ENCODE assay signal across 8 cellular contexts in genomic region chr2:85015653-85016360, GRCh38. TPM values are rescaled to one million over a fixed set of nuclear protein-coding genes. Genes with fewer than 3 reads are reported as not detected.
A peak's percentile ranks its signal among the peaks of the same experiment; 100 is the strongest.
DNase-seq lines count a peak whose midpoint lies in the region; ATAC-seq and TF ChIP-seq lines count a peak whose summit lies in the region.

No MANE protein-coding gene starts in this region.

- H3K4me1 Mint-ChIP-seq in HFFc6 (ENCODE audit: low read depth) (peaks cover 77% of the 10 kb centered on the region), neural crest cell (peaks cover 71% of the 10 kb centered on the region)
- peaks cover 77% of the 10 kb centered on the region for H3K4me1 Mint-ChIP-seq in central memory CD8-positive, alpha-beta T cell

- H3K36me3 Mint-ChIP-seq in HFFc6 (ENCODE audit: low read depth), result peaks cover 7% of the 10 kb centered on the region
- peaks cover 4% of the 10 kb centered on the region for H3K36me3 Mint-ChIP-seq in central memory CD8-positive, alpha-beta T cell (ENCODE audit: insufficient read depth)
- no peaks in the 10 kb centered on the region for H3K36me3 Mint-ChIP-seq in neural crest cell (ENCODE audit: low read depth)

- TF ChIP-seq CTCF in C4-2B (conservative IDR thresholded peaks at IDR 0.05), result peak; percentile 15
- TF ChIP-seq CTCF in HFFc6 (IDR thresholded peaks at IDR 0.05), result peak; percentile 62; the same call in 1 of the 2 replicates
- peak; percentile 45 for TF ChIP-seq CTCF in neural crest cell (conservative IDR thresholded peaks at IDR 0.05)

- no peaks in the 10 kb centered on the region for H3K9me3 Mint-ChIP-seq in HFFc6
- H3K9me3 Mint-ChIP-seq in central memory CD8-positive, alpha-beta T cell, result no peaks in the 10 kb centered on the region
- H3K9me3 Mint-ChIP-seq in neural crest cell, result peaks cover 3% of the 10 kb centered on the region

- no peak for ATAC-seq in central memory CD8-positive, alpha-beta T cell (replicated peaks; ENCODE audit: extremely low read depth, poor library complexity, severe bottlenecking)
- no peak for ATAC-seq in HG03439 (IDR thresholded peaks at IDR 0.05; ENCODE audit: unreplicated experiment)

- H3K27ac Mint-ChIP-seq in HFFc6 (peak overlapping the region; percentile 61), neural crest cell (ENCODE audit: unreplicated experiment) (peak overlapping the region; percentile 43)
- H3K27ac Mint-ChIP-seq in central memory CD8-positive, alpha-beta T cell (ENCODE audit: low read depth), result peak overlapping the region; percentile 3

- DNase-seq in HFFc6 (no peak), neural crest cell (ENCODE audit: low read depth, low spot score) (no peak), NCI-H1694 treated with DMSO at 0.1 percent for 48 hours (lab: John Stamatoyannopoulos, UW) (no peak), NCI-H510A treated with DMSO at 0.1 percent for 48 hours (lab: John Stamatoyannopoulos, UW) (no peak), HuH-7 (ENCODE audit: low spot score) (no peak)
- DNase-seq in central memory CD8-positive, alpha-beta T cell (ENCODE audit: low spot score in 2 of 2), result no peak

- H3K4me3 Mint-ChIP-seq in HFFc6 (no peak overlapping the region), neural crest cell (no peak overlapping the region)
- H3K4me3 Mint-ChIP-seq in central memory CD8-positive, alpha-beta T cell, result no peak overlapping the region

- no peak overlapping the region for H3K27ac ChIP-seq in C4-2B

- H3K27me3 Mint-ChIP-seq in HFFc6 (ENCODE audit: insufficient read depth) (peaks cover 2% of the 10 kb centered on the region; the same call in 1 of the 2 replicates), neural crest cell (ENCODE audit: low read depth) (no peaks in the 10 kb centered on the region)
- H3K27me3 Mint-ChIP-seq in central memory CD8-positive, alpha-beta T cell, result no peaks in the 10 kb centered on the region

RNA-seq across cellular contexts. Expression of gene KCMF1, which starts 44.8 kb away (rescaled TPM):
- 100 to 1,000 TPM in 4 of 6 experiments, 10 to 100 TPM in 2; 95.7 to 105 (median 101) TPM for total RNA-seq in HFFc6 (2021; fragmentation: NEBNext Ultra II Directional; extraction: Animal tissue kit (Norgen Biotek cat#: 25700))
- 57.0 and 61.2 TPM in 2 replicates for total RNA-seq in neural crest cell

Comparison
In these comparisons a context has a peak if more than half of its experiments do, and no peak if none do; other contexts are left out.
1. H3K27ac Mint-ChIP-seq: peak in every context shown above with its lines; median percentile 61 in HFFc6; 43 in neural crest cell; 3 in central memory CD8-positive, alpha-beta T cell.